In the genomic region with DNA sequence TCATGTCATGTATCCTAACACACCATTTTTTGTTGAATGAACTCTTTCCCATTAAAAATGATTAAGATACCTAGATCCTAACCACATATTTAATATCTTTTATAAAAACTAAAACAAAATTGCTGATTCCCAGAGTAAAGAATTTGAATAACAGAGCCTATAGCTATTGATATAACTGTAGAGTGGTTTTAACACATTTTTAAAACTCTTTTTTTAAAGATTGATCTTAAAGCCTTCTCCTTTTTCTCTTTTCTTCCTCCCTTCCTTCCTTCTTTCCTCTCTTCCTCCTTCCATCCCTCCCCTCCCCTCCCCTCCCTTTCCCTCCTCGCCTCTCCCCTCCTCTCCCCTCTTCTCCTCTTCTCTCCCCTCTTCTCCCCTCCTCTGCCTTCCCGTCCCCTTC, we compare ENCODE assay signal across 8 cellular contexts.
"Had no signal": no experiment of that assay in that cellular context is flagged by ENCODE, and none has a peak within 500 bp of the region (broad histone marks: within the 10 kb centered on the region; RNA-seq: fewer than 3 reads in every experiment).

No MANE protein-coding gene starts in this region.

- H3K9me3 ChIP-seq: HAP-1 had no signal

- H3K27me3 Mint-ChIP-seq: IgD-negative memory B cell had no signal

- ATAC-seq: HCT116 had no signal

- H2AFZ ChIP-seq: GM23248 had no signal

- H3K27ac ChIP-seq: GM23248, HL-60 had no signal

- H3K4me1 ChIP-seq: HAP-1 had no signal

- H3K36me3 Mint-ChIP-seq: IgD-negative memory B cell had no signal

- H3K36me3 ChIP-seq: HAP-1 had no signal

- H3K9ac ChIP-seq: GM23248 had no signal

- DNase-seq: GM23248, GOT3, H7, KG1 had no signal

- H3K4me3 ChIP-seq: GM23248, HAP-1 had no signal

- H3K4me1 Mint-ChIP-seq: IgD-negative memory B cell had no signal

- H3K27ac Mint-ChIP-seq: IgD-negative memory B cell had no signal

- H3K4me3 Mint-ChIP-seq: IgD-negative memory B cell had no signal
